ENCODE assay signal across 27 cellular contexts in genomic region chr7:71935674-71936073, GRCh38.
"Had no signal": no experiment of that assay in that cellular context is flagged by ENCODE, and none has a peak within 500 bp of the region (broad histone marks: within the 10 kb centered on the region; RNA-seq: fewer than 3 reads in every experiment).

No MANE protein-coding gene starts in this region.

- H3K4me2 ChIP-seq: PC-9 had no signal

- H3K9me3 ChIP-seq: MG63 had no signal

- H3K27me3 ChIP-seq: MG63 had no signal

- ATAC-seq: Panc1, SK-N-SH treated with all-trans-retinoic acid at 6 μM for 48 hours, T-cell had no signal

- H2AFZ ChIP-seq: PC-9 had no signal

- H3K36me3 ChIP-seq: MG63 had no signal

- H3K27ac ChIP-seq: PC-9, SK-N-MC had no signal

- DNase-seq: Kasumi-1, MG63, MV-4-11, NCI-H1092, NCI-H1105, NCI-H1417 treated with DMSO at 0.1 percent for 48 hours, NCI-H1436 treated with DMSO at 0.1 percent for 48 hours, NCI-H1694 treated with DMSO at 0.1 percent for 48 hours, NCI-H187 treated with DMSO at 0.1 percent for 48 hours, NCI-H2029, NCI-H2081, NCI-H2171 treated with DMSO at 0.1 percent for 48 hours, NCI-H226, NCI-H446 treated with DMSO at 0.1 percent for 48 hours, NCI-H510A, NCI-H524, NCI-H526, NCI-H69, NCI-H748 treated with DMSO at 0.1 percent for 48 hours, NCI-H82, PC-9, Right ventricle myocardium superior, SHP77 treated with DMSO at 0.1 percent for 48 hours, T-cell had no signal

- H3K4me3 ChIP-seq: MG63, PC-9, SK-N-MC had no signal
